7 cellular contexts compared by ENCODE assay signal in the genomic region with DNA sequence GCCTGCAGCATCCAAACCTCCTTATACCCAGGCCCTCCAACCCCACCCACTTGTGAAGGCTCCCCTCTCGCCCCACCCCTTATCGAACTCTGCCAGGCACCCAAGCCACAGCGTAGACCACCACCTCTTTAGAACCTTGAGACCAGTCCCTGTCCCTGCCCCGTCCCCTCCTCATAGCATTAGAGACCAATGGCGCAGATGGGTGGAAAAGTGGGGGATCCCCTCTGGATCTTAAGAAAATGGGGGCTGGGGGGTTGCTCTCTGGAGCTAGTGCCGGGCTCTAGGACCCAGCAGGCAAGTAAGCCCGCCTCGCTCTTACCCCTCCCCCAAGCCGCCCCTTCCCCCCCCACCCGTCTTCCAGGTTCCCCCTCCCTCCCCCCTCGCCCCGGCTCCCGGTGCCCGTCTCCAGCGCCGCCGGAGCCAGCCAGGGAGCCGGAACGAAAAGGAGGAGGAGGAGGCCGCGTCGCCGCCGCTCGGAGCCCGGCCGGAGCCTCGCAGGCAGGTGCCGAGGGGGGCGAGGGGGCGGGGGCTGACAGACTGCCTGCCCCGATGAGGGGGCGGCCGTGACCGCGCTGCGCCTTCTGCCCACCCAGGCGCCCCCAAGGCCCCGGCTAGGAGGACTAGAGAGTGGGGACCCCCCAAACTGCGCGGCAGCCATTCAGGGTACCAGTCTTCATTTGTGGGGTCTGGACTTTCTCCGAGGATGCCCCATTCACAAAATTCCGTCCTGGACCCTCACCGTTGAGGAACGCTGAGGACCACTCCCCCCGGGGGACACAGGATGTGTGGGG. TPM values are rescaled to one million over a fixed set of nuclear protein-coding genes. Genes with fewer than 3 reads are reported as not detected.
DNase-seq lines count a peak whose midpoint lies in the region; ATAC-seq and TF ChIP-seq lines count a peak whose summit lies in the region.

A gene with protein sequence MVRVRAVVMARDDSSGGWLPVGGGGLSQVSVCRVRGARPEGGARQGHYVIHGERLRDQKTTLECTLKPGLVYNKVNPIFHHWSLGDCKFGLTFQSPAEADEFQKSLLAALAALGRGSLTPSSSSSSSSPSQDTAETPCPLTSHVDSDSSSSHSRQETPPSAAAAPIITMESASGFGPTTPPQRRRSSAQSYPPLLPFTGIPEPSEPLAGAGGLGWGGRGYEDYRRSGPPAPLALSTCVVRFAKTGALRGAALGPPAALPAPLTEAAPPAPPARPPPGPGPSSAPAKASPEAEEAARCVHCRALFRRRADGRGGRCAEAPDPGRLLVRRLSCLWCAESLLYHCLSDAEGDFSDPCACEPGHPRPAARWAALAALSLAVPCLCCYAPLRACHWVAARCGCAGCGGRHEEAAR (plus strand): TSS at position 388 of the 791 bp plus-strand sequence. CDS start 1,606 bp downstream, outside the sequence.

- intact Hi-C loops in heart right ventricle (cut with DNase I) (no loop called here), psoas muscle (cut with DNase I) (no loop called here)

- H3K36me3 ChIP-seq in Loucy (ENCODE audit: insufficient read depth, low read length) (peaks cover 6% of the 10 kb centered on the region; the same call in 1 of the 2 replicates), heart right ventricle (peaks cover 0 to 30% (median 8%) of the 10 kb centered on the region in 9 donors), psoas muscle (ENCODE audit: insufficient read depth in 1 of 2, low read depth in 1 of 2) (peaks cover 11 to 29% of the 10 kb centered on the region in 2 donors)

- peak within 1 kb of the TSS; percentile 80 for H3K4me3 Mint-ChIP-seq in activated naive CD8-positive, alpha-beta T cell treated with anti-CD3 and anti-CD28 coated beads for 36 hours

- H3K27me3 ChIP-seq in Loucy (ENCODE audit: insufficient read depth, low read length, poor library complexity, severe bottlenecking) (no peaks in the 10 kb centered on the region), heart right ventricle (peaks cover 0 to 73% (median 0%) of the 10 kb centered on the region in 7 donors), psoas muscle (ENCODE audit: insufficient read depth in 3 of 3, low read length in 2 of 3) (no peaks in the 10 kb centered on the region)

- peak within 1 kb of the TSS; percentile 93 for H3K4me2 ChIP-seq in Loucy (ENCODE audit: low read depth, low read length, poor library complexity, severe bottlenecking)

- H3K27ac Mint-ChIP-seq in activated naive CD8-positive, alpha-beta T cell treated with anti-CD3 and anti-CD28 coated beads for 36 hours: no peak within 1 kb of the TSS

- 1% methylated on average over 38 to 41 of the region's 46 CpGs for WGBS in heart right ventricle, 2 donors
- WGBS in psoas muscle, 3 donors: 1% methylated on average over 27 to 42 of the region's 46 CpGs

- peak in 6 of 8 donors; percentile 8 to 56 (median 17) for ATAC-seq in heart right ventricle
- ATAC-seq in psoas muscle: peak in 1 of 4 donors; percentile 1
- ATAC-seq in HG03097 (IDR thresholded peaks at IDR 0.05; ENCODE audit: low FRiP score, unreplicated experiment): no peak

- H3K36me3 Mint-ChIP-seq in activated naive CD8-positive, alpha-beta T cell treated with anti-CD3 and anti-CD28 coated beads for 36 hours: peaks cover 20% of the 10 kb centered on the region

- no peaks in the 10 kb centered on the region for H3K9me3 Mint-ChIP-seq in activated naive CD8-positive, alpha-beta T cell treated with anti-CD3 and anti-CD28 coated beads for 36 hours

- H3K9ac ChIP-seq in Loucy (ENCODE audit: low read depth, low read length, poor library complexity, severe bottlenecking): no peak within 1 kb of the TSS

- H3K79me2 ChIP-seq in Loucy (ENCODE audit: insufficient read depth, low read length): no peaks in the 10 kb centered on the region

- peaks cover 5% of the 10 kb centered on the region for H3K4me1 ChIP-seq in Loucy (ENCODE audit: insufficient read depth, low read length, poor library complexity, severe bottlenecking)
- H3K4me1 ChIP-seq in heart right ventricle: peaks cover 15 to 51% (median 33%) of the 10 kb centered on the region in 9 donors
- peaks cover 21% of the 10 kb centered on the region for H3K4me1 ChIP-seq in psoas muscle

- TF ChIP-seq CTCF in Loucy (conservative IDR thresholded peaks at IDR 0.05; ENCODE audit: low read length) (no peak), heart right ventricle (IDR thresholded peaks at IDR 0.05) (no peak), psoas muscle (IDR thresholded peaks at IDR 0.05) (no peak)

- no peaks in the 10 kb centered on the region for H3K9me2 ChIP-seq in Loucy (replicated peaks; ENCODE audit: low read depth, low read length)

- no peaks in the 10 kb centered on the region for H3K9me3 ChIP-seq in Loucy (ENCODE audit: insufficient read depth, low read depth, low read length)
- H3K9me3 ChIP-seq in heart right ventricle: no peaks in the 10 kb centered on the region
- no peaks in the 10 kb centered on the region for H3K9me3 ChIP-seq in psoas muscle

- H3F3A ChIP-seq in Loucy (ENCODE audit: low read depth): no peaks in the 10 kb centered on the region

- H3K4me3 ChIP-seq in GM08714 (ENCODE audit: low read length): peak within 1 kb of the TSS; percentile 53
- peak within 1 kb of the TSS; percentile 72 for H3K4me3 ChIP-seq in Loucy (ENCODE audit: low read length, poor library complexity, severe bottlenecking)
- H3K4me3 ChIP-seq in heart right ventricle: peak within 1 kb of the TSS; percentile 33 to 64 (median 54)
- peak within 1 kb of the TSS; percentile 51 for H3K4me3 ChIP-seq in psoas muscle

- peak within 1 kb of the TSS in 7 of 10 donors; percentile 22 to 87 (median 52) for H3K27ac ChIP-seq in heart right ventricle
- peak within 1 kb of the TSS; percentile 1 for H3K27ac ChIP-seq in psoas muscle

- H3K4me1 Mint-ChIP-seq in activated naive CD8-positive, alpha-beta T cell treated with anti-CD3 and anti-CD28 coated beads for 36 hours: peaks cover 18% of the 10 kb centered on the region

- H3K27me3 Mint-ChIP-seq in activated naive CD8-positive, alpha-beta T cell treated with anti-CD3 and anti-CD28 coated beads for 36 hours: peaks cover 51% of the 10 kb centered on the region

- DNase-seq in activated naive CD8-positive, alpha-beta T cell treated with anti-CD3 and anti-CD28 coated beads for 36 hours: no peak
- DNase-seq in heart right ventricle (peak in 1 of 2 donors; percentile 23), psoas muscle (peak; percentile 30 to 62), pons (ENCODE audit: low spot score) (no peak)

- no peaks in the 10 kb centered on the region for H4K20me1 ChIP-seq in Loucy (ENCODE audit: insufficient read depth, low read length, poor library complexity, severe bottlenecking)

- H2AFZ ChIP-seq in Loucy (ENCODE audit: low read length): peak within 1 kb of the TSS; percentile 61

RNA-seq across cellular contexts. Expression of the gene that starts here (rescaled TPM):
- under 1 TPM; 0.45 to 0.74 TPM for total RNA-seq in activated naive CD8-positive, alpha-beta T cell treated with anti-CD3 and anti-CD28 coated beads for 36 hours
- total RNA-seq in heart right ventricle (1 to 10 TPM in 2 of 10 donors, under 1 TPM in 8; 0.17 to 1.7 (median 0.58) TPM), psoas muscle (1 to 10 TPM in 3 of 4 donors, under 1 TPM in 1; 0.69 to 2.1 (median 1.5) TPM)
- polyA plus RNA-seq in heart right ventricle (under 1 TPM; 0.44 to 0.51 TPM), psoas muscle (1 to 10 TPM in 1 of 3 donors, under 1 TPM in 2; 0.01 to 1.0 (median 0.10) TPM)

Comparison
In these comparisons a context has a peak if more than half of its experiments do, and no peak if none do; other contexts are left out.
1. DNase-seq: peak in psoas muscle (2 of 2); none in activated naive CD8-positive, alpha-beta T cell treated with anti-CD3 and anti-CD28 coated beads for 36 hours (single experiment) and pons (single experiment).
2. Peak in every context shown above with its lines, with median percentiles within 50 percentile points of each other: H3K4me3 ChIP-seq.